ENCODE assay signal across 8 cellular contexts in genomic region chr14:90697577-90698206, GRCh38.
DNase-seq lines count a peak whose midpoint lies in the region; ATAC-seq and TF ChIP-seq lines count a peak whose summit lies in the region.

No MANE protein-coding gene starts in this region.

- H3K4me3 ChIP-seq in mucosa of descending colon: no peak overlapping the region

- TF ChIP-seq CTCF in mucosa of descending colon (IDR thresholded peaks at IDR 0.05): peak; percentile 86

- peak; percentile 62 to 71 for DNase-seq in AML-193 (lab: John Stamatoyannopoulos, UW)
- DNase-seq in GM19238 (ENCODE audit: insufficient read length, low spot score): peak; percentile 63
- peak; percentile 63 for DNase-seq in HT-29 (ENCODE audit: low spot score)
- peak; percentile 68 for DNase-seq in NOMO-1 treated with DMSO at 0.1 percent for 48 hours (lab: John Stamatoyannopoulos, UW; ENCODE audit: unreplicated experiment)
- DNase-seq in activated CD8-positive, alpha-beta memory T cell treated with anti-CD3 and anti-CD28 coated beads, Interleukin-2, amount 10 ng/mL, durations not matched to agents 7 days and 5 days: peak; percentile 85
- DNase-seq in epidermal melanocyte (ENCODE audit: insufficient read length, low spot score): peak; percentile 74
- peak; percentile 79 to 86 (median 84) for DNase-seq in mucosa of descending colon
- peak; percentile 60 for DNase-seq in stimulated activated CD8-positive, alpha-beta memory T cell treated with anti-CD3 and anti-CD28 coated beads, Interleukin-4, amount 100 ng/mL, for 24 hours (ENCODE audit: low read depth)

- CTCF ChIA-PET in activated CD8-positive, alpha-beta memory T cell treated with anti-CD3 and anti-CD28 coated beads, Interleukin-2, amount 10 ng/mL, durations not matched to agents 7 days and 5 days (lab: Charles Lee): interaction anchor here (0.8 to 2.5 kb wide), 19 partner anchors 10 to 409 kb away, joined by 3 to 20 read pairs (median 4); no protein-coding TSS in a partner anchor

- no peaks in the 10 kb centered on the region for H3K36me3 Mint-ChIP-seq in activated CD8-positive, alpha-beta memory T cell treated with anti-CD3 and anti-CD28 coated beads, Interleukin-2, amount 10 ng/mL, durations not matched to agents 7 days and 5 days

- no peaks in the 10 kb centered on the region for H3K27me3 Mint-ChIP-seq in activated CD8-positive, alpha-beta memory T cell treated with anti-CD3 and anti-CD28 coated beads, Interleukin-2, amount 10 ng/mL, durations not matched to agents 7 days and 5 days

- peaks cover 21% of the 10 kb centered on the region for H3K4me1 Mint-ChIP-seq in activated CD8-positive, alpha-beta memory T cell treated with anti-CD3 and anti-CD28 coated beads, Interleukin-2, amount 10 ng/mL, durations not matched to agents 7 days and 5 days

- no peaks in the 10 kb centered on the region for H3K4me1 ChIP-seq in mucosa of descending colon (ENCODE audit: low read depth)

- H3K4me3 Mint-ChIP-seq in activated CD8-positive, alpha-beta memory T cell treated with anti-CD3 and anti-CD28 coated beads, Interleukin-2, amount 10 ng/mL, durations not matched to agents 7 days and 5 days: no peak overlapping the region

- H3K36me3 ChIP-seq in mucosa of descending colon (ENCODE audit: low read depth): no peaks in the 10 kb centered on the region

- no peaks in the 10 kb centered on the region for H3K9me3 ChIP-seq in mucosa of descending colon

- no peaks in the 10 kb centered on the region for H3K9me3 Mint-ChIP-seq in activated CD8-positive, alpha-beta memory T cell treated with anti-CD3 and anti-CD28 coated beads, Interleukin-2, amount 10 ng/mL, durations not matched to agents 7 days and 5 days (ENCODE audit: low read depth)

- intact Hi-C loops in mucosa of descending colon (cut with DNase I, micrococcal nuclease): loop anchor here in 1 of 2 donors (5.0 kb wide), 1 partner anchor 295 kb away; no protein-coding TSS in a partner anchor

- peak; percentile 88 for ATAC-seq in activated CD8-positive, alpha-beta memory T cell treated with anti-CD3 and anti-CD28 coated beads, Interleukin-2, amount 10 ng/mL, durations not matched to agents 7 days and 5 days
- peak; percentile 97 for ATAC-seq in mucosa of descending colon

- H3K27ac Mint-ChIP-seq in activated CD8-positive, alpha-beta memory T cell treated with anti-CD3 and anti-CD28 coated beads, Interleukin-2, amount 10 ng/mL, durations not matched to agents 7 days and 5 days: no peak overlapping the region
